In the genomic region with DNA sequence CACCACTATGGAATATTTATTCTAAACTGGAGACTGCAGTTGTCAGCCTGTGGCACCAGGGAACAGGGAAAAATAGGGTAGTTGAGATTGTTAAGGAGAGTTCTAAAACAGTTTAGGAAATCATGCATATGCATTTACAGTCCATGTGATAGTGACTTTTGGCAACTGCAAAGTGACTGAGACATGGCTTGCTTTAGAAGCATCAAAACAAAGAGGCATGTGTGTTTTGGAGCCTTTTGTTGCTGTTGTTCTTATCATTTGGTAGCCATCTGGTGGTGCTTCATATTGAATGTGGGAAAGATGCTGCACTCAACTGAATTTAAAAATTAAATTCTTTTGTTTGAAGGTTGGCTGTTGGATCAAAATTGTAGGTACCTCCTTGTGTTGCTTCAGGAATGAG, we compare ENCODE assay signal across 28 cellular contexts.
"Had no signal": no experiment of that assay in that cellular context is flagged by ENCODE, and none has a peak within 500 bp of the region (broad histone marks: within the 10 kb centered on the region; RNA-seq: fewer than 3 reads in every experiment).

No MANE protein-coding gene starts in this region.

- H3K4me3 Mint-ChIP-seq: dendritic cell treated with granulocyte-macrophage colony-stimulating factor and Interleukin-4, amounts not matched to agents 40 ng/mL and 50 ng/mL, for 4 days; endodermal cell; immature natural killer cell; memory B cell; natural killer cell; stimulated activated effector memory CD8-positive, alpha-beta T cell treated with anti-CD3 and anti-CD28 coated beads, Interleukin-12 subunit alpha, Interleukin-12 subunit beta, amount 100 ng/mL, for 72 hours had no signal

- H3K36me3 ChIP-seq: colonic mucosa, ovary, uterus had no signal

- H3K4me1 ChIP-seq: colonic mucosa, esophagus muscularis mucosa, foreskin keratinocyte, lower lobe of right lung, right atrium auricular region, transverse colon, upper lobe of right lung, uterus had no signal

- H3K9me3 ChIP-seq: colonic mucosa, esophagus muscularis mucosa, lower lobe of right lung, ovary, right atrium auricular region, thoracic aorta, transverse colon, upper lobe of right lung, uterus had no signal

- H3K4me3 ChIP-seq: colonic mucosa, esophagus muscularis mucosa, lower lobe of right lung, ovary, right atrium auricular region, smooth muscle cell, thoracic aorta, transverse colon, upper lobe of right lung, uterus had no signal

- H3K9me3 Mint-ChIP-seq: dendritic cell treated with granulocyte-macrophage colony-stimulating factor and Interleukin-4, amounts not matched to agents 40 ng/mL and 50 ng/mL, for 4 days; endodermal cell; immature natural killer cell; memory B cell; natural killer cell; stimulated activated effector memory CD8-positive, alpha-beta T cell treated with anti-CD3 and anti-CD28 coated beads, Interleukin-12 subunit alpha, Interleukin-12 subunit beta, amount 100 ng/mL, for 72 hours had no signal

- H3K4me1 Mint-ChIP-seq: immature natural killer cell; natural killer cell; stimulated activated effector memory CD8-positive, alpha-beta T cell treated with anti-CD3 and anti-CD28 coated beads, Interleukin-12 subunit alpha, Interleukin-12 subunit beta, amount 100 ng/mL, for 72 hours had no signal

- DNase-seq: colonic mucosa; effector CD8-positive, alpha-beta T cell; endodermal cell; foreskin keratinocyte; hypothalamus; immature natural killer cell; islet precursor cell; left ventricle myocardium superior; lower lobe of right lung; natural killer cell; occipital lobe; ovary; stimulated activated CD4-positive, alpha-beta T cell treated with anti-CD3 and anti-CD28 coated beads, Interleukin-12 subunit alpha, Interleukin-12 subunit beta, amount 100 ng/mL, for 4 hours; stimulated activated CD4-positive, alpha-beta T cell treated with anti-CD3 and anti-CD28 coated beads, Interleukin-1b, Interleukin-23, amount 100 ng/mL, for 48 hours; stimulated activated CD4-positive, alpha-beta T cell treated with anti-CD3 and anti-CD28 coated beads, Interleukin-4, amount 100 ng/mL, for 24 hours; stimulated activated naive CD8-positive, alpha-beta T cell treated with anti-CD3 and anti-CD28 coated beads, Interleukin-15, Interleukin-2, amounts not matched to agents 100 U/mL and 50 U/mL, for 24 hours; transverse colon; upper lobe of right lung; uterus had no signal

- ATAC-seq: foreskin keratinocyte; left ventricle myocardium superior; lower lobe of right lung; natural killer cell; sciatic nerve; stimulated activated effector memory CD8-positive, alpha-beta T cell treated with anti-CD3 and anti-CD28 coated beads, Interleukin-12 subunit alpha, Interleukin-12 subunit beta, amount 100 ng/mL, for 72 hours; stimulated activated naive CD8-positive, alpha-beta T cell treated with anti-CD3 and anti-CD28 coated beads, Interleukin-15, Interleukin-2, amounts not matched to agents 100 U/mL and 50 U/mL, for 24 hours; upper lobe of right lung had no signal

- H3K27ac ChIP-seq: colonic mucosa, esophagus muscularis mucosa, foreskin keratinocyte, lower lobe of right lung, ovary, right atrium auricular region, thoracic aorta, transverse colon, upper lobe of right lung, uterus had no signal

- H3K27ac Mint-ChIP-seq: dendritic cell treated with granulocyte-macrophage colony-stimulating factor and Interleukin-4, amounts not matched to agents 40 ng/mL and 50 ng/mL, for 4 days; endodermal cell; immature natural killer cell; memory B cell; natural killer cell; progenitor cell of endocrine pancreas; stimulated activated effector memory CD8-positive, alpha-beta T cell treated with anti-CD3 and anti-CD28 coated beads, Interleukin-12 subunit alpha, Interleukin-12 subunit beta, amount 100 ng/mL, for 72 hours had no signal

- H3K27me3 Mint-ChIP-seq: dendritic cell treated with granulocyte-macrophage colony-stimulating factor and Interleukin-4, amounts not matched to agents 40 ng/mL and 50 ng/mL, for 4 days; memory B cell; progenitor cell of endocrine pancreas had no signal
